Comparison of ENCODE assay signal across 9 cellular contexts in genomic region chr12:3097186-3097804, GRCh38. TPM values are rescaled to one million over a fixed set of nuclear protein-coding genes. Genes with fewer than 3 reads are reported as not detected.
DNase-seq lines count a peak whose midpoint lies in the region; ATAC-seq, FAIRE-seq and TF ChIP-seq lines count a peak whose summit lies in the region.
"Had no signal": no experiment of that assay in that cellular context is flagged by ENCODE, and none has a peak within 500 bp of the region (broad histone marks: within the 10 kb centered on the region; RNA-seq: fewer than 3 reads in every experiment).

No MANE protein-coding gene starts in this region.

- ATAC-seq in GM19463 (IDR thresholded peaks at IDR 0.05; ENCODE audit: unreplicated experiment) (no peak), GM18505 (IDR thresholded peaks at IDR 0.05; ENCODE audit: unreplicated experiment) (no peak)

- TF ChIP-seq POLR2A in spleen (IDR thresholded peaks at IDR 0.05) (no peak), GM18505 (IDR thresholded peaks at IDR 0.05; ENCODE audit: borderline replicate concordance, extremely low read depth, insufficient read depth, insufficient read length) (no peak)

- no peaks in the 10 kb centered on the region for H3K27me3 ChIP-seq in spleen (replicated peaks in 1 of 7)

- no peak for TF ChIP-seq CTCF in spleen (IDR thresholded peaks at IDR 0.05 in 8 of 11, conservative IDR thresholded peaks at IDR 0.05 in 3 of 11)

- no peaks in the 10 kb centered on the region for H3K36me3 ChIP-seq in spleen

- peak overlapping the region; percentile 71 for H3K27ac ChIP-seq in angular gyrus (ENCODE audit: low read depth, low read length)
- H3K27ac ChIP-seq in spleen: peak overlapping the region; percentile 16 to 78 (median 56)

- DNase-seq in HTR-8/SVneo (ENCODE audit: insufficient read length, low spot score) (peak; percentile 91), hepatic stellate cell (ENCODE audit: low spot score) (peak; percentile 87), spleen (no peak), HCEC 1CT (no peak)
- no peak for DNase-seq in activated naive CD4-positive, alpha-beta T cell (lab: John Stamatoyannopoulos, UW)
- DNase-seq: NCI-H510A treated with DMSO at 0.1 percent for 48 hours had no signal

- peak; percentile 94 for FAIRE-seq in HTR-8/SVneo (lab: Jason Lieb, UNC)

- peaks cover 0 to 35% (median 17%) of the 10 kb centered on the region in 8 donors for H3K9me3 ChIP-seq in spleen

- peak overlapping the region in 1 of 8 donors; percentile 33 for H3K4me3 ChIP-seq in spleen

- intact Hi-C loops in spleen (cut with DNase I; ENCODE audit: low total_unique reads): no loop called here

- H3K4me1 ChIP-seq in spleen: peaks cover 3 to 45% (median 27%) of the 10 kb centered on the region in 6 donors

- WGBS in spleen, 5 donors: 10 to 25% (median 15%) methylated on average over 10 of the region's 10 CpGs

RNA-seq across cellular contexts. Expression of gene TSPAN9, which starts 20.1 kb away (rescaled TPM):
- 10 to 100 TPM; 22.7 to 51.1 (median 37.0) TPM for total RNA-seq in spleen
- polyA plus RNA-seq in spleen: 10 to 100 TPM in 1 of 3 donors, 1 to 10 TPM in 2; 3.6 to 13.5 (median 4.7) TPM

Comparison
In these comparisons a context has a peak if more than half of its experiments do, and no peak if none do; other contexts are left out.
1. DNase-seq: peak in HTR-8/SVneo (single experiment) and hepatic stellate cell (single experiment); none in spleen (single experiment), HCEC 1CT (single experiment) and activated naive CD4-positive, alpha-beta T cell (0 of 4).